In genomic region chr10:124301736-124302135, GRCh38 we compare ENCODE assay signal across 28 cellular contexts.
DNase-seq lines count a peak whose midpoint lies in the region; TF ChIP-seq lines count a peak whose summit lies in the region.
"Had no signal": no experiment of that assay in that cellular context is flagged by ENCODE, and none has a peak within 500 bp of the region (broad histone marks: within the 10 kb centered on the region; RNA-seq: fewer than 3 reads in every experiment).

No MANE protein-coding gene starts in this region.

- no peaks in the 10 kb centered on the region for H3K36me3 ChIP-seq in GM23248 (ENCODE audit: low read depth)
- no peaks in the 10 kb centered on the region for H3K36me3 ChIP-seq in mesenchymal stem cell (ENCODE audit: control insufficient read depth in 1 of 2, insufficient read depth in 2 of 2, low read depth in 1 of 2, low read length in 2 of 2)
- H3K36me3 ChIP-seq: BLaER1, esophagus muscularis mucosa, SJSA1 had no signal

- no peak overlapping the region for H3K23ac ChIP-seq in mesenchymal stem cell (ENCODE audit: low read length in 2 of 2)

- no peak for TF ChIP-seq CTCF in AG10803 (conservative IDR thresholded peaks at IDR 0.05; ENCODE audit: low read length)

- H2BK15ac ChIP-seq in mesenchymal stem cell (ENCODE audit: low read depth, poor library complexity, severe bottlenecking): no peak overlapping the region

- no peak overlapping the region for H3K27ac ChIP-seq in GM23248
- no peak overlapping the region for H3K27ac ChIP-seq in mesenchymal stem cell (ENCODE audit: low read length, poor library complexity, severe bottlenecking)
- no peak overlapping the region for H3K27ac ChIP-seq in caudate nucleus (ENCODE audit: low read depth, low read length)
- H3K27ac ChIP-seq: BLaER1, esophagus muscularis mucosa, SJSA1, VCaP had no signal

- WGBS in GM23248 (ENCODE audit: low coverage in 1 of 2, low lambda C conversion rate in 2 of 2, missing lambda C conversion rate in 2 of 2), 2 experiments: 24 to 27% methylated on average over 9 of the region's 9 CpGs
- WGBS in mesenchymal stem cell: 68% methylated on average over 9 of the region's 9 CpGs

- H4K8ac ChIP-seq in mesenchymal stem cell (ENCODE audit: low read length): no peak overlapping the region

- H3K4me2 ChIP-seq in GM23248 (ENCODE audit: unreplicated experiment): no peak overlapping the region
- H3K4me2 ChIP-seq in mesenchymal stem cell (ENCODE audit: low read length, poor library complexity, severe bottlenecking): no peak overlapping the region
- H3K4me2 ChIP-seq: BLaER1 had no signal

- H2AK5ac ChIP-seq in mesenchymal stem cell (ENCODE audit: low read length, severe bottlenecking): no peak overlapping the region

- H4K20me1 ChIP-seq in GM23248 (ENCODE audit: insufficient read depth): no peaks in the 10 kb centered on the region
- H4K20me1 ChIP-seq: BLaER1 had no signal

- no peaks in the 10 kb centered on the region for H3K9me3 ChIP-seq in GM23248 (ENCODE audit: low read depth)
- H3K9me3 ChIP-seq in mesenchymal stem cell (ENCODE audit: control insufficient read depth, low read length): peaks cover 16% of the 10 kb centered on the region
- H3K9me3 ChIP-seq: SJSA1 had no signal

- no peak overlapping the region for H2BK12ac ChIP-seq in mesenchymal stem cell (ENCODE audit: low read length in 2 of 2)

- H3K4me3 ChIP-seq in AG10803 (ENCODE audit: low read length): no peak overlapping the region
- H3K4me3 ChIP-seq in GM23248: no peak overlapping the region
- H3K4me3 ChIP-seq in mesenchymal stem cell (ENCODE audit: insufficient read depth in 1 of 2, low read depth in 1 of 2, low read length in 2 of 2): no peak overlapping the region
- H3K4me3 ChIP-seq: BLaER1, esophagus muscularis mucosa, SJSA1 had no signal

- no peak overlapping the region for H3K4ac ChIP-seq in mesenchymal stem cell (ENCODE audit: low read depth in 1 of 2, low read length in 2 of 2)

- H3F3A ChIP-seq in GM23248 (ENCODE audit: insufficient read depth): no peaks in the 10 kb centered on the region

- CTCF ChIA-PET in HEK293T (lab: Yijun Ruan, JAX): no interaction called here

- H3K27me3 ChIP-seq in GM23248 (replicated peaks; ENCODE audit: insufficient read depth) (no peaks in the 10 kb centered on the region), mesenchymal stem cell (ENCODE audit: control insufficient read depth in 1 of 2, insufficient read depth in 1 of 2, low read length in 2 of 2) (peaks cover 0 to 2% of the 10 kb centered on the region in 2 experiments)
- H3K27me3 ChIP-seq: BLaER1, esophagus muscularis mucosa, SJSA1 had no signal

- H3K9ac ChIP-seq in GM23248 (no peak overlapping the region), mesenchymal stem cell (ENCODE audit: low read length) (no peak overlapping the region)
- H3K9ac ChIP-seq: BLaER1 had no signal

- in situ Hi-C loops in GM23248 (cut with MboI): no loop called here

- no peaks in the 10 kb centered on the region for H3K4me1 ChIP-seq in GM23248 (ENCODE audit: insufficient read depth)
- H3K4me1 ChIP-seq in mesenchymal stem cell (ENCODE audit: control insufficient read depth, insufficient read depth, low read depth, low read length): peaks cover 7% of the 10 kb centered on the region
- H3K4me1 ChIP-seq: SJSA1 had no signal

- no peak overlapping the region for H3K18ac ChIP-seq in mesenchymal stem cell (ENCODE audit: low read depth in 1 of 2, low read length in 2 of 2)

- no peaks in the 10 kb centered on the region for H3K79me2 ChIP-seq in GM23248 (ENCODE audit: insufficient read depth)

- no peak overlapping the region for H2BK5ac ChIP-seq in mesenchymal stem cell (ENCODE audit: low read depth, low read length, poor library complexity, severe bottlenecking)

- DNase-seq in AG10803 (ENCODE audit: low read depth) (peak; percentile 13), GM23248 (peak; percentile 10), dedifferentiated amniotic fluid mesenchymal stem cell (ENCODE audit: extremely low spot score) (peak; percentile 22), mesenchymal stem cell (peak; percentile 14), NCI-H748 treated with DMSO at 0.1 percent for 48 hours (lab: John Stamatoyannopoulos, UW) (no peak), HEK293T (ENCODE audit: extremely low spot score) (no peak), caudate nucleus (lab: John Stamatoyannopoulos, UW) (no peak)
- no peak for DNase-seq in activated CD4-positive, CD25-positive, alpha-beta regulatory T cell treated with anti-CD3 and anti-CD28 coated beads, Interleukin-2, amount 50 U/mL, for 72 hours
- DNase-seq: ACHN; activated CD4-positive, alpha-beta T cell treated with anti-CD3 and anti-CD28 coated beads, Interleukin-2, amount 10 ng/mL, durations not matched to agents 24 days and 14 days; activated CD8-positive, alpha-beta memory T cell treated with anti-CD3 and anti-CD28 coated beads for 24 hours; activated naive CD8-positive, alpha-beta T cell treated with anti-CD3 and anti-CD28 coated beads for 36 hours; activated T-cell treated with anti-CD3 and anti-CD28 coated beads for 4 hours; dermis blood vessel endothelial cell; DMS153; H9; IMR-90; naive B cell; NCI-H1048; NCI-H1694; NCI-H2171; nucleus accumbens; substantia nigra; T1000 had no signal

- no peaks in the 10 kb centered on the region for H3K79me1 ChIP-seq in mesenchymal stem cell (replicated peaks; ENCODE audit: low read length, poor library complexity, severe bottlenecking)

- POLR2A ChIA-PET in HEK293T (lab: Yijun Ruan, JAX): no interaction called here

- H2AFZ ChIP-seq in GM23248 (no peak overlapping the region), mesenchymal stem cell (ENCODE audit: low read depth, low read length) (no peak overlapping the region)

- H3K9me2 ChIP-seq in GM23248 (ENCODE audit: insufficient read depth): no peaks in the 10 kb centered on the region

- H3K14ac ChIP-seq in mesenchymal stem cell (ENCODE audit: low read length in 2 of 2): no peak overlapping the region

- no peak overlapping the region for H2BK120ac ChIP-seq in mesenchymal stem cell (ENCODE audit: low read depth, low read length)

- H4K91ac ChIP-seq in mesenchymal stem cell (ENCODE audit: low read length): no peak overlapping the region

TF ChIP-seq in HEK293T, 16 proteins besides CTCF, POLR2A, EP300 and RAD21:
- TF ChIP-seq TARDBP (IDR thresholded peaks at IDR 0.05) (no peak), NFRKB (IDR thresholded peaks at IDR 0.05) (no peak), BHLHE40 (IDR thresholded peaks at IDR 0.05; ENCODE audit: borderline replicate concordance) (no peak), FOXM1 (IDR thresholded peaks at IDR 0.05; ENCODE audit: borderline replicate concordance) (no peak), ZNF384 (IDR thresholded peaks at IDR 0.05) (no peak), ARNT (IDR thresholded peaks at IDR 0.05) (no peak), PKNOX1 (IDR thresholded peaks at IDR 0.05) (no peak), FOXK2 (IDR thresholded peaks at IDR 0.05) (no peak), L3MBTL2 (conservative IDR thresholded peaks at IDR 0.05) (no peak), LEF1 (IDR thresholded peaks at IDR 0.05; ENCODE audit: borderline replicate concordance) (no peak), SUZ12 (IDR thresholded peaks at IDR 0.05) (no peak), FOXA1 (IDR thresholded peaks at IDR 0.05) (no peak)
TF ChIP-seq in HEK293T: peak in this region for 0.

Comparison
In these comparisons a context has a peak if more than half of its experiments do, and no peak if none do; other contexts are left out.
1. DNase-seq: peak in AG10803 (single experiment), GM23248 (single experiment), dedifferentiated amniotic fluid mesenchymal stem cell (single experiment) and mesenchymal stem cell (single experiment); none in activated CD4-positive, CD25-positive, alpha-beta regulatory T cell treated with anti-CD3 and anti-CD28 coated beads, Interleukin-2, amount 50 U/mL, for 72 hours (single experiment), NCI-H748 treated with DMSO at 0.1 percent for 48 hours (single experiment), HEK293T (single experiment) and caudate nucleus (0 of 61).